Comparison of ENCODE assay signal across 1 cellular context in genomic region chr11:20634044-20634443, GRCh38.
A peak's percentile ranks its signal among the peaks of the same experiment; 100 is the strongest.
TF ChIP-seq lines count a peak whose summit lies in the region.

No MANE protein-coding gene starts in this region.

TF ChIP-seq in K562, 482 proteins besides CTCF, POLR2A, EP300 and RAD21 (continued from another document):
- TF ChIP-seq ZNF318 (IDR thresholded peaks at IDR 0.05; ENCODE audit: borderline replicate concordance in 1 of 2, low read depth in 1 of 2) (no peak), PRMT5 (CRISPR knock-in tag; IDR thresholded peaks at IDR 0.05) (no peak), SMAD4 (CRISPR knock-in tag; conservative IDR thresholded peaks at IDR 0.05) (no peak), NONO (IDR thresholded peaks at IDR 0.05; ENCODE audit: low read depth in 2 of 2, low read length in 1 of 2) (no peak), HBP1 (CRISPR knock-in tag; IDR thresholded peaks at IDR 0.05) (no peak), ZNF717 (CRISPR knock-in tag; IDR thresholded peaks at IDR 0.05) (no peak)
- TF ChIP-seq, protein P1, sequence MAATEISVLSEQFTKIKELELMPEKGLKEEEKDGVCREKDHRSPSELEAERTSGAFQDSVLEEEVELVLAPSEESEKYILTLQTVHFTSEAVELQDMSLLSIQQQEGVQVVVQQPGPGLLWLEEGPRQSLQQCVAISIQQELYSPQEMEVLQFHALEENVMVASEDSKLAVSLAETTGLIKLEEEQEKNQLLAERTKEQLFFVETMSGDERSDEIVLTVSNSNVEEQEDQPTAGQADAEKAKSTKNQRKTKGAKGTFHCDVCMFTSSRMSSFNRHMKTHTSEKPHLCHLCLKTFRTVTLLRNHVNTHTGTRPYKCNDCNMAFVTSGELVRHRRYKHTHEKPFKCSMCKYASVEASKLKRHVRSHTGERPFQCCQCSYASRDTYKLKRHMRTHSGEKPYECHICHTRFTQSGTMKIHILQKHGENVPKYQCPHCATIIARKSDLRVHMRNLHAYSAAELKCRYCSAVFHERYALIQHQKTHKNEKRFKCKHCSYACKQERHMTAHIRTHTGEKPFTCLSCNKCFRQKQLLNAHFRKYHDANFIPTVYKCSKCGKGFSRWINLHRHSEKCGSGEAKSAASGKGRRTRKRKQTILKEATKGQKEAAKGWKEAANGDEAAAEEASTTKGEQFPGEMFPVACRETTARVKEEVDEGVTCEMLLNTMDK (IDR thresholded peaks at IDR 0.05; ENCODE audit: borderline replicate concordance, insufficient read depth, low read depth, low read length, poor library complexity, severe bottlenecking) = peak; percentile 21
